ENCODE assay signal across 15 cellular contexts in the genomic region with DNA sequence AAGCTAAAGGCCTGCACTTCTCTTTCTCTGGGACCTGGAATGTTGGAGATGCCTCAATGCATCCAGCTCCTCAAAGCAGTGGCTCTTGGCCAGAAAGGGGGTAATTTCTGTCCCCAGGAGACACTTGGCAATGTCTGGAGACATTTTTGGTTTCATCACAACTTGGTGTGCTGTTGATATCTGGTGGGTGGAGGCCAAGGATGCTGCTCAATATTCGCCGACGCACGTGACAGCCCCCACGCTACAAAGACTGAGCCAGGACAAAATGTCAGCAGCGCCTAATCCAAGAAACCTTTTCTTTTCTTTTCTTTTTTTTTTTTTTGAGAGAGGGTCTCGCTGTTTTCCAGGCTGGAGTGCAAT.
"Had no signal": no experiment of that assay in that cellular context is flagged by ENCODE, and none has a peak within 500 bp of the region (broad histone marks: within the 10 kb centered on the region; RNA-seq: fewer than 3 reads in every experiment).

No MANE protein-coding gene starts in this region.

- ATAC-seq: activated T-cell treated with anti-CD3 and anti-CD28 coated beads, Interleukin-2, amount 50 U/mL, for 4 hours; natural killer cell; stimulated activated effector memory CD8-positive, alpha-beta T cell treated with anti-CD3 and anti-CD28 coated beads, Interleukin-12 subunit alpha, Interleukin-12 subunit beta, amount 100 ng/mL, for 72 hours had no signal

- H3K27ac ChIP-seq: right lobe of liver, WERI-Rb-1 had no signal

- H3K27me3 ChIP-seq: right lobe of liver had no signal

- H3K4me3 Mint-ChIP-seq: activated CD4-positive, alpha-beta memory T cell treated with anti-CD3 and anti-CD28 coated beads, Interleukin-2, amount 10 ng/mL, durations not matched to agents 7 days and 5 days; activated T-cell treated with anti-CD3 and anti-CD28 coated beads, Interleukin-2, amount 50 U/mL, for 4 hours; central memory CD8-positive, alpha-beta T cell; memory B cell; natural killer cell; stimulated activated effector memory CD8-positive, alpha-beta T cell treated with anti-CD3 and anti-CD28 coated beads, Interleukin-12 subunit alpha, Interleukin-12 subunit beta, amount 100 ng/mL, for 72 hours had no signal

- DNase-seq: activated CD4-positive, alpha-beta memory T cell treated with anti-CD3 and anti-CD28 coated beads, Interleukin-2, amount 10 ng/mL, durations not matched to agents 7 days and 5 days; activated CD4-positive, alpha-beta T cell treated with anti-CD3 and anti-CD28 coated beads for 4 hours; activated effector memory CD4-positive, alpha-beta T cell treated with Interleukin-2 at 50 U/mL for 16 hours; activated naive CD4-positive, alpha-beta T cell treated with anti-CD3 and anti-CD28 coated beads, Interleukin-2, amount 50 U/mL, for 16 hours; activated T-cell treated with anti-CD3 and anti-CD28 coated beads, Interleukin-2, amount 50 U/mL, for 4 hours; cortex of kidney; effector CD8-positive, alpha-beta T cell; natural killer cell; right lobe of liver; stimulated activated CD4-positive, alpha-beta T cell treated with anti-CD3 and anti-CD28 coated beads, Interleukin-2, amount 100 ng/mL, for 24 hours; WERI-Rb-1 had no signal

- H3K27me3 Mint-ChIP-seq: progenitor cell of endocrine pancreas had no signal

- H3K9me3 Mint-ChIP-seq: activated CD4-positive, alpha-beta memory T cell treated with anti-CD3 and anti-CD28 coated beads, Interleukin-2, amount 10 ng/mL, durations not matched to agents 7 days and 5 days; activated T-cell treated with anti-CD3 and anti-CD28 coated beads, Interleukin-2, amount 50 U/mL, for 4 hours; central memory CD8-positive, alpha-beta T cell; natural killer cell; stimulated activated effector memory CD8-positive, alpha-beta T cell treated with anti-CD3 and anti-CD28 coated beads, Interleukin-12 subunit alpha, Interleukin-12 subunit beta, amount 100 ng/mL, for 72 hours had no signal

- H3K4me1 Mint-ChIP-seq: central memory CD8-positive, alpha-beta T cell; natural killer cell had no signal

- H3K9me3 ChIP-seq: right lobe of liver had no signal

- H3K27ac Mint-ChIP-seq: activated CD4-positive, alpha-beta memory T cell treated with anti-CD3 and anti-CD28 coated beads, Interleukin-2, amount 10 ng/mL, durations not matched to agents 7 days and 5 days; memory B cell; natural killer cell; progenitor cell of endocrine pancreas had no signal

- H3K36me3 Mint-ChIP-seq: memory B cell; natural killer cell; stimulated activated effector memory CD8-positive, alpha-beta T cell treated with anti-CD3 and anti-CD28 coated beads, Interleukin-12 subunit alpha, Interleukin-12 subunit beta, amount 100 ng/mL, for 72 hours had no signal

- H3K4me3 ChIP-seq: right lobe of liver had no signal

- H3K36me3 ChIP-seq: right lobe of liver, WERI-Rb-1 had no signal
